In genomic region chr6:157943249-157943963, GRCh38 we compare ENCODE assay signal across 25 cellular contexts.
"Had no signal": no experiment of that assay in that cellular context is flagged by ENCODE, and none has a peak within 500 bp of the region (broad histone marks: within the 10 kb centered on the region; RNA-seq: fewer than 3 reads in every experiment).

No MANE protein-coding gene starts in this region.

- H3K9me3 ChIP-seq: body of pancreas, heart right ventricle, left lung, lower lobe of right lung, thyroid gland, upper lobe of left lung, vagina had no signal

- H3K4me1 ChIP-seq: left lung, lower lobe of right lung, neural progenitor cell, thyroid gland, upper lobe of left lung, vagina had no signal

- DNase-seq: activated B cell treated with CpG ODN at 0.5 μM for 24 hours; activated CD4-positive, alpha-beta T cell treated with anti-CD3 and anti-CD28 coated beads, Interleukin-2, amount 50 U/mL, for 1 hour; activated CD8-positive, alpha-beta memory T cell treated with anti-CD3 and anti-CD28 coated beads, Interleukin-2, amount 10 ng/mL, durations not matched to agents 7 days and 5 days; activated CD8-positive, alpha-beta T cell treated with anti-CD3 and anti-CD28 coated beads, Interleukin-2, amount 10 ng/mL, durations not matched to agents 7 days and 5 days; activated effector memory CD4-positive, alpha-beta T cell treated with Interleukin-2 at 50 U/mL for 16 hours; activated naive CD4-positive, alpha-beta T cell treated with anti-CD3 and anti-CD28 coated beads for 36 hours; activated T-cell treated with anti-CD3 and anti-CD28 coated beads, Interleukin-2, amount 50 U/mL, for 48 hours; body of pancreas; cerebellar nuclear complex; cortex of kidney; foreskin melanocyte; heart right ventricle; left lung; lower lobe of right lung; mesendoderm; natural killer cell; occipital lobe; right cardiac atrium; stimulated activated CD4-positive, alpha-beta T cell treated with anti-CD3 and anti-CD28 coated beads, Interleukin-2, amount 100 ng/mL, for 48 hours; T-helper 1 cell; thyroid gland had no signal

- ATAC-seq: activated CD8-positive, alpha-beta memory T cell treated with anti-CD3 and anti-CD28 coated beads, Interleukin-2, amount 10 ng/mL, durations not matched to agents 7 days and 5 days; activated CD8-positive, alpha-beta T cell treated with anti-CD3 and anti-CD28 coated beads, Interleukin-2, amount 10 ng/mL, durations not matched to agents 7 days and 5 days; body of pancreas; esophagus mucosa; heart right ventricle; left lung; lower lobe of right lung; natural killer cell; right cardiac atrium had no signal

- H3K4me3 ChIP-seq: body of pancreas, heart right ventricle, left lung, lower lobe of right lung, neural progenitor cell, thyroid gland, upper lobe of left lung, vagina had no signal

- H3K4me2 ChIP-seq: neural progenitor cell had no signal

- H3K27me3 ChIP-seq: body of pancreas, heart right ventricle, left lung, neural progenitor cell, thyroid gland, upper lobe of left lung, vagina had no signal

- H3K9ac ChIP-seq: neural progenitor cell had no signal

- H2AFZ ChIP-seq: neural progenitor cell had no signal

- H3K27ac ChIP-seq: body of pancreas, heart right ventricle, left lung, lower lobe of right lung, thyroid gland, upper lobe of left lung, vagina had no signal
